Comparison of ENCODE assay signal across 17 cellular contexts in genomic region chr7:13109201-13109600, GRCh38.
A peak's percentile ranks its signal among the peaks of the same experiment; 100 is the strongest.
DNase-seq lines count a peak whose midpoint lies in the region; ATAC-seq, FAIRE-seq and TF ChIP-seq lines count a peak whose summit lies in the region.
"Had no signal": no experiment of that assay in that cellular context is flagged by ENCODE, and none has a peak within 500 bp of the region (broad histone marks: within the 10 kb centered on the region; RNA-seq: fewer than 3 reads in every experiment).

No MANE protein-coding gene starts in this region.

- no peaks in the 10 kb centered on the region for H3K9me3 ChIP-seq in K562 (replicated peaks; ENCODE audit: control insufficient read depth, insufficient read depth, low read depth, low read length)
- no peaks in the 10 kb centered on the region for H3K9me3 ChIP-seq in lower lobe of right lung
- H3K9me3 ChIP-seq in trophoblast cell (ENCODE audit: insufficient read depth, low read depth, low read length) = peaks cover 2% of the 10 kb centered on the region
- no peaks in the 10 kb centered on the region for H3K9me3 ChIP-seq in colonic mucosa
- H3K9me3 ChIP-seq: BE2C had no signal

- CTCF ChIA-PET in K562 (lab: Yijun Ruan, JAX; ENCODE audit: low intra/inter-chr PET ratio) = no interaction called here

- TF ChIP-seq CTCF in K562 (IDR thresholded peaks at IDR 0.05 in 2 of 3, conservative IDR thresholded peaks at IDR 0.05 in 1 of 3; ENCODE audit: insufficient read depth in 2 of 3, low read depth in 1 of 3, low read length in 3 of 3) (no peak), lower lobe of right lung (IDR thresholded peaks at IDR 0.05) (no peak), colonic mucosa (IDR thresholded peaks at IDR 0.05) (no peak)

- no peaks in the 10 kb centered on the region for H3K9me1 ChIP-seq in K562 (ENCODE audit: control insufficient read depth, insufficient read depth, low read length)

- no peak overlapping the region for H4K8ac ChIP-seq in trophoblast cell (ENCODE audit: low read depth, low read length)

- intact Hi-C loops in K562 (cut with micrococcal nuclease) = no loop called here
- intact Hi-C loops in lower lobe of right lung (cut with DNase I) = no loop called here
- intact Hi-C loops in colonic mucosa (cut with DNase I) = no loop called here

- no peak; the same call in 2 of the 3 replicates for ATAC-seq in K562
- ATAC-seq in lower lobe of right lung = no peak
- ATAC-seq: A549 had no signal

- BruUV-seq in K562 (replicated peaks; lab: Mats Ljungman, UMichigan) = no TSS peak

- no peaks in the 10 kb centered on the region for H3K36me3 ChIP-seq in K562 (ENCODE audit: control insufficient read depth, insufficient read depth, low read length)
- H3K36me3 ChIP-seq in lower lobe of right lung = no peaks in the 10 kb centered on the region
- no peaks in the 10 kb centered on the region for H3K36me3 ChIP-seq in trophoblast cell (ENCODE audit: control insufficient read depth in 1 of 2, insufficient read depth in 2 of 2, low read length in 2 of 2)
- H3K36me3 ChIP-seq in colonic mucosa = no peaks in the 10 kb centered on the region
- H3K36me3 ChIP-seq: BE2C had no signal

- H3K18ac ChIP-seq in trophoblast cell (ENCODE audit: low read length) = no peak overlapping the region

- H3K23ac ChIP-seq in trophoblast cell (ENCODE audit: low read length) = peak overlapping the region; percentile 50

- POLR2A ChIA-PET in K562 (lab: Yijun Ruan, JAX) = no interaction called here

- H3K79me1 ChIP-seq in trophoblast cell (ENCODE audit: low read length) = no peaks in the 10 kb centered on the region

- H3K79me2 ChIP-seq in K562 (ENCODE audit: control insufficient read depth, insufficient read depth, low read length) (no peaks in the 10 kb centered on the region), trophoblast cell (ENCODE audit: control insufficient read depth, insufficient read depth, low read length, poor library complexity) (no peaks in the 10 kb centered on the region)

- FAIRE-seq in K562 (lab: Jason Lieb, UNC) = no peak
- FAIRE-seq: A549, G401.6, GM12892, GM19239 had no signal

- H2AFZ ChIP-seq in K562 (ENCODE audit: low read depth, low read length) (peak overlapping the region; percentile 42; the same call in 1 of the 2 replicates), trophoblast cell (ENCODE audit: insufficient read depth, low read length, poor library complexity) (no peak overlapping the region)

- no peak for TF ChIP-seq RAD21 in K562 (CRISPR knock-in tag; conservative IDR thresholded peaks at IDR 0.05 in 1 of 2, IDR thresholded peaks at IDR 0.05 in 1 of 2)

- no peak overlapping the region for H3K14ac ChIP-seq in trophoblast cell (ENCODE audit: low read length)

- H3K27me3 ChIP-seq in K562 (ENCODE audit: control insufficient read depth in 2 of 2, insufficient read depth in 2 of 2, low read length in 2 of 2) (no peaks in the 10 kb centered on the region), lower lobe of right lung (ENCODE audit: low read depth) (no peaks in the 10 kb centered on the region), trophoblast cell (ENCODE audit: insufficient read depth, low read length) (no peaks in the 10 kb centered on the region), colonic mucosa (no peaks in the 10 kb centered on the region)
- H3K27me3 ChIP-seq: BE2C had no signal

- H3K4me2 ChIP-seq in K562 (ENCODE audit: insufficient read depth, low read length) (no peak overlapping the region), trophoblast cell (ENCODE audit: low read length) (no peak overlapping the region)
- H3K4me2 ChIP-seq: A549 had no signal

- no peak for TF ChIP-seq EP300 in K562 (IDR thresholded peaks at IDR 0.05; ENCODE audit: low read length)

- no peak overlapping the region for H2AK5ac ChIP-seq in trophoblast cell (ENCODE audit: low read length)

- H4K20me1 ChIP-seq in K562 (replicated peaks; ENCODE audit: control insufficient read depth, insufficient read depth, low read length) = no peaks in the 10 kb centered on the region

- in situ Hi-C loops in K562 (cut with MboI) = no loop called here

- no peak overlapping the region for H3K9ac ChIP-seq in K562 (ENCODE audit: insufficient read depth in 1 of 2, low read depth in 2 of 2, low read length in 2 of 2)
- H3K9ac ChIP-seq in trophoblast cell (ENCODE audit: low read length) = no peak overlapping the region
- no peak overlapping the region for H3K9ac ChIP-seq in colonic mucosa (ENCODE audit: low read depth in 2 of 2, low read length in 2 of 2)

- TF ChIP-seq POLR2A in K562 (conservative IDR thresholded peaks at IDR 0.05) = no peak

- no peak overlapping the region for H4K91ac ChIP-seq in trophoblast cell (ENCODE audit: low read depth, low read length)

- no peak overlapping the region for H3K4ac ChIP-seq in trophoblast cell (ENCODE audit: low read depth, low read length)

- no peak overlapping the region for H4K12ac ChIP-seq in trophoblast cell (ENCODE audit: low read depth, low read length)

- no peak overlapping the region for H2BK5ac ChIP-seq in trophoblast cell (ENCODE audit: low read depth, low read length, poor library complexity)

- DNase-seq in M059J (ENCODE audit: low read depth) (peak; percentile 40), K562 (ENCODE audit: extremely low read depth in 1 of 4, low spot score in 3 of 4) (no peak), lower lobe of right lung (peak; percentile 28), trophoblast cell (no peak), colonic mucosa (no peak)
- no peak for DNase-seq in activated CD8-positive, alpha-beta memory T cell treated with anti-CD3 and anti-CD28 coated beads, Interleukin-2, amount 50 U/mL, for 4 hours
- no peak for DNase-seq in activated naive CD4-positive, alpha-beta T cell treated with anti-CD3 and anti-CD28 coated beads, Interleukin-2, amount 50 U/mL, for 16 hours
- DNase-seq: BE2C; CD4-positive, alpha-beta memory T cell; DMS79; GOT3; H9 had no signal

- no peak overlapping the region for H2BK120ac ChIP-seq in trophoblast cell (ENCODE audit: insufficient read depth, low read length, poor library complexity)

- WGBS in K562 (ENCODE audit: insufficient coverage, low coverage, missing lambda C conversion rate) = 38% methylated on average over 5 of the region's 6 CpGs
- WGBS in trophoblast cell (ENCODE audit: extremely low coverage, insufficient coverage, insufficient read length) = no CpG with 5 or more reads among the region's 6 CpGs

- no peak overlapping the region for H2BK12ac ChIP-seq in trophoblast cell (ENCODE audit: low read length)

- H3K27ac ChIP-seq in K562 (ENCODE audit: extremely low read depth, low read depth, low read length) = no peak overlapping the region
- H3K27ac ChIP-seq in lower lobe of right lung = no peak overlapping the region
- H3K27ac ChIP-seq in trophoblast cell (ENCODE audit: low read depth, low read length) = no peak overlapping the region
- no peak overlapping the region for H3K27ac ChIP-seq in colonic mucosa
- H3K27ac ChIP-seq: A549, C4-2B had no signal

- H3K4me1 ChIP-seq in K562 (replicated peaks in 1 of 2; ENCODE audit: control insufficient read depth in 2 of 2, insufficient read depth in 2 of 2, low read length in 2 of 2) (peaks cover 0 to 3% of the 10 kb centered on the region in 2 experiments; a peak in 1 of 5 replicates), lower lobe of right lung (no peaks in the 10 kb centered on the region), trophoblast cell (ENCODE audit: control insufficient read depth in 1 of 2, insufficient read depth in 2 of 2, low read length in 2 of 2) (no peaks in the 10 kb centered on the region), colonic mucosa (no peaks in the 10 kb centered on the region)
- H3K4me1 ChIP-seq: A549, BE2C had no signal

- H3K4me3 ChIP-seq in K562 (no peak overlapping the region), lower lobe of right lung (no peak overlapping the region), trophoblast cell (ENCODE audit: low read depth, low read length) (peak overlapping the region; percentile 63), colonic mucosa (no peak overlapping the region)
- H3K4me3 ChIP-seq: A549 had no signal

TF ChIP-seq in K562, 482 proteins besides CTCF, POLR2A, EP300 and RAD21 (continues in another document):
- no peak for TF ChIP-seq ZBTB33 (CRISPR knock-in tag; IDR thresholded peaks at IDR 0.05)
- no peak for TF ChIP-seq ZNF668 (CRISPR knock-in tag; IDR thresholded peaks at IDR 0.05)
- no peak for TF ChIP-seq ZNF146 (CRISPR knock-in tag; IDR thresholded peaks at IDR 0.05; ENCODE audit: unreplicated experiment)
- TF ChIP-seq ZNF76 (CRISPR knock-in tag; IDR thresholded peaks at IDR 0.05; ENCODE audit: borderline replicate concordance) = no peak
- TF ChIP-seq PTBP1 (IDR thresholded peaks at IDR 0.05; ENCODE audit: low read depth, low read length) = no peak
- TF ChIP-seq OTX1 (CRISPR knock-in tag; IDR thresholded peaks at IDR 0.05) = no peak
- no peak for TF ChIP-seq SIN3A (IDR thresholded peaks at IDR 0.05; ENCODE audit: borderline replicate concordance in 2 of 2, control insufficient read depth in 1 of 2, low read depth in 2 of 2, low read length in 2 of 2)
- no peak for TF ChIP-seq ZNF764 (CRISPR knock-in tag; IDR thresholded peaks at IDR 0.05; ENCODE audit: low read depth)
- TF ChIP-seq MITF (IDR thresholded peaks at IDR 0.05) = no peak
- no peak for TF ChIP-seq MIER1 (IDR thresholded peaks at IDR 0.05; ENCODE audit: low read depth)

Comparison
In these comparisons a context has a peak if more than half of its experiments do, and no peak if none do; other contexts are left out.
1. DNase-seq: peak in M059J (single experiment) and lower lobe of right lung (single experiment); none in K562 (0 of 4), trophoblast cell (0 of 2), activated CD8-positive, alpha-beta memory T cell treated with anti-CD3 and anti-CD28 coated beads, Interleukin-2, amount 50 U/mL, for 4 hours (single experiment), colonic mucosa (single experiment) and activated naive CD4-positive, alpha-beta T cell treated with anti-CD3 and anti-CD28 coated beads, Interleukin-2, amount 50 U/mL, for 16 hours (single experiment).